1 cellular context compared by ENCODE assay signal in the genomic region with DNA sequence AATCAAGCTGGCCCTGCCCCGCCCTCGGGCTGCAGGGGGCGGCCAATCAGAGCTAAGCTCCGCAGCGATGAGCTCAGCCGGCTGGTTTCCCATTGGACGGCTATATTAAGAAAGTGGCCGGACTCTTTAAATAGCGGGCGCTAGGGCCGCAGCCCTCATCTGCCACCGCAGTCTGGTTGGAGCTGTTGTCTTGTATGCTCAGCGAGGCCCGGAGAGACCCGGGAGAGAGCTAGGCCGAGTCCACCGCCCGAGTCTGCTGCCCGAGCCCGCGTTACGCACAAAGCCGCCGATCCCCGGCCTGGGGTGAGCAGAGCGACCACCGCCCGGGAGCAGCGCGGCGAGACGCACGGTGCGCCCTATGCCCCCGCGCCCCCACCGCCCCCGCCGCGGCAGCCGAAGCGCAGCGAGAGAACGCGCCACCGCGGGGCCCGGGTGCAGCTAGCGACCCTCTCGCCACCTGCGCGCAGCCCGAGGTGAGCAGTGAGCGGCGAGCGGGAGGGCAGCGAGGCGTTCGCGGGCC.
TF ChIP-seq lines count a peak whose summit lies in the region.

A gene (plus strand): TSS at position 158 of the 520 bp plus-strand sequence. CDS start 392 bp downstream, outside the sequence.

TF ChIP-seq in HepG2, 621 proteins besides CTCF, POLR2A, EP300 and RAD21 (continued from another document):
- TF ChIP-seq, protein P1, sequence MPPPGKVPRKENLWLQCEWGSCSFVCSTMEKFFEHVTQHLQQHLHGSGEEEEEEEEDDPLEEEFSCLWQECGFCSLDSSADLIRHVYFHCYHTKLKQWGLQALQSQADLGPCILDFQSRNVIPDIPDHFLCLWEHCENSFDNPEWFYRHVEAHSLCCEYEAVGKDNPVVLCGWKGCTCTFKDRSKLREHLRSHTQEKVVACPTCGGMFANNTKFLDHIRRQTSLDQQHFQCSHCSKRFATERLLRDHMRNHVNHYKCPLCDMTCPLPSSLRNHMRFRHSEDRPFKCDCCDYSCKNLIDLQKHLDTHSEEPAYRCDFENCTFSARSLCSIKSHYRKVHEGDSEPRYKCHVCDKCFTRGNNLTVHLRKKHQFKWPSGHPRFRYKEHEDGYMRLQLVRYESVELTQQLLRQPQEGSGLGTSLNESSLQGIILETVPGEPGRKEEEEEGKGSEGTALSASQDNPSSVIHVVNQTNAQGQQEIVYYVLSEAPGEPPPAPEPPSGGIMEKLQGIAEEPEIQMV (CRISPR knock-in tag; IDR thresholded peaks at IDR 0.05; ENCODE audit: low read depth) = no peak
- TF ChIP-seq ZSCAN12 (CRISPR knock-in tag; IDR thresholded peaks at IDR 0.05) (peak; percentile 94), RELA (CRISPR knock-in tag; IDR thresholded peaks at IDR 0.05) (peak; percentile 76; the same call in 1 of the 2 replicates), XBP1 (CRISPR knock-in tag; IDR thresholded peaks at IDR 0.05) (peak; percentile 91), NFIC (IDR thresholded peaks at IDR 0.05; ENCODE audit: low read length) (peak; percentile 53; the same call in 1 of the 2 replicates), CHD4 (IDR thresholded peaks at IDR 0.05; ENCODE audit: borderline replicate concordance, low read length) (no peak), SKI (IDR thresholded peaks at IDR 0.05; ENCODE audit: partially characterized antibody) (peak; percentile 52), ZSCAN9 (CRISPR knock-in tag; IDR thresholded peaks at IDR 0.05; ENCODE audit: borderline replicate concordance) (peak; percentile 99), ZNF207 (IDR thresholded peaks at IDR 0.05; ENCODE audit: borderline replicate concordance) (no peak), ZNF883 (CRISPR knock-in tag; IDR thresholded peaks at IDR 0.05; ENCODE audit: not compliant biosample characterization) (no peak), ZNF350 (CRISPR knock-in tag; IDR thresholded peaks at IDR 0.05; ENCODE audit: borderline replicate concordance, low read depth) (peak; percentile 64), ZNF33A (CRISPR knock-in tag; IDR thresholded peaks at IDR 0.05; ENCODE audit: borderline replicate concordance) (no peak), SIN3B (IDR thresholded peaks at IDR 0.05; ENCODE audit: low read length) (peak; percentile 80)
- TF ChIP-seq, protein P2, sequence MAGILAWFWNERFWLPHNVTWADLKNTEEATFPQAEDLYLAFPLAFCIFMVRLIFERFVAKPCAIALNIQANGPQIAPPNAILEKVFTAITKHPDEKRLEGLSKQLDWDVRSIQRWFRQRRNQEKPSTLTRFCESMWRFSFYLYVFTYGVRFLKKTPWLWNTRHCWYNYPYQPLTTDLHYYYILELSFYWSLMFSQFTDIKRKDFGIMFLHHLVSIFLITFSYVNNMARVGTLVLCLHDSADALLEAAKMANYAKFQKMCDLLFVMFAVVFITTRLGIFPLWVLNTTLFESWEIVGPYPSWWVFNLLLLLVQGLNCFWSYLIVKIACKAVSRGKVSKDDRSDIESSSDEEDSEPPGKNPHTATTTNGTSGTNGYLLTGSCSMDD (CRISPR knock-in tag; IDR thresholded peaks at IDR 0.05) = no peak
